ENCODE assay signal across 31 cellular contexts in genomic region chr4:73420615-73421014, GRCh38. TPM values are rescaled to one million over a fixed set of nuclear protein-coding genes. Genes with fewer than 3 reads are reported as not detected.
"Had no signal": no experiment of that assay in that cellular context is flagged by ENCODE, and none has a peak within 500 bp of the region (broad histone marks: within the 10 kb centered on the region; RNA-seq: fewer than 3 reads in every experiment).

No MANE protein-coding gene starts in this region.

- ATAC-seq: effector memory CD8-positive, alpha-beta T cell; esophagus mucosa; gastrocnemius medialis; heart right ventricle; left cardiac atrium; lower lobe of right lung; naive thymus-derived CD4-positive, alpha-beta T cell had no signal

- H3K9me3 ChIP-seq: colonic mucosa, esophagus squamous epithelium, gastrocnemius medialis, heart right ventricle, left ventricle myocardium inferior, lower lobe of right lung had no signal

- H3K36me3 ChIP-seq: colonic mucosa, esophagus squamous epithelium, gastrocnemius medialis, heart right ventricle, left ventricle myocardium inferior, lower lobe of right lung had no signal

- H3K27ac ChIP-seq: colonic mucosa, epithelial cell of prostate, esophagus squamous epithelium, gastrocnemius medialis, heart right ventricle, left ventricle myocardium inferior, lower lobe of right lung had no signal

- FAIRE-seq: endometrium, islet of Langerhans, keratinocyte had no signal

- H3K4me3 ChIP-seq: colonic mucosa, esophagus squamous epithelium, gastrocnemius medialis, heart right ventricle, left ventricle myocardium inferior, lower lobe of right lung had no signal

- H3K27me3 ChIP-seq: colonic mucosa, esophagus squamous epithelium, gastrocnemius medialis, heart right ventricle had no signal

- H3K4me1 ChIP-seq: colonic mucosa, esophagus squamous epithelium, gastrocnemius medialis, heart right ventricle, left ventricle myocardium inferior, lower lobe of right lung had no signal

- DNase-seq: colonic mucosa; cortex of kidney; effector CD8-positive, alpha-beta T cell; effector memory CD8-positive, alpha-beta T cell; endodermal cell; erythroblast; esophagus squamous epithelium; foreskin fibroblast; foreskin melanocyte; gastrocnemius medialis; glutamatergic neuron; head of caudate nucleus; heart right ventricle; hippocampal formation; left cardiac atrium; left ventricle myocardium inferior; lower lobe of right lung; mesendoderm; midbrain; naive thymus-derived CD4-positive, alpha-beta T cell had no signal

RNA-seq across cellular contexts. Expression of gene AFP, which starts 15.4 kb away (rescaled TPM):
- total RNA-seq: dermis microvascular lymphatic vessel endothelial cell; esophagus mucosa; esophagus squamous epithelium; gastrocnemius medialis; glomerular endothelial cell; heart right ventricle; kidney epithelial cell; left cardiac atrium; left ventricle myocardium inferior; lower leg skin; lower lobe of right lung; lung microvascular endothelial cell; mononuclear cell; naive thymus-derived CD4-positive, alpha-beta T cell had no signal
- polyA plus RNA-seq: heart right ventricle; naive thymus-derived CD4-positive, alpha-beta T cell had no signal

RNA-seq across cellular contexts. Expression of gene ALB, which starts 16.5 kb away (rescaled TPM):
- total RNA-seq: dermis microvascular lymphatic vessel endothelial cell, glomerular endothelial cell, kidney epithelial cell, left ventricle myocardium inferior, lung microvascular endothelial cell had no signal
- polyA plus RNA-seq: keratinocyte; naive thymus-derived CD4-positive, alpha-beta T cell had no signal
